Comparison of ENCODE assay signal across 6 cellular contexts in genomic region chr14:62432955-62433354, GRCh38.
"Had no signal": no experiment of that assay in that cellular context is flagged by ENCODE, and none has a peak within 500 bp of the region (broad histone marks: within the 10 kb centered on the region; RNA-seq: fewer than 3 reads in every experiment).

No MANE protein-coding gene starts in this region.

- H3K9ac ChIP-seq: KMS-11 had no signal

- DNase-seq: IMR-90, KBM-7, KG1 had no signal

- FAIRE-seq: HepG2 had no signal

- H3K4me2 ChIP-seq: KMS-11 had no signal

- H3K27ac ChIP-seq: HL-60, KMS-11 had no signal

- ATAC-seq: HepG2 had no signal
